28 cellular contexts compared by ENCODE assay signal in the genomic region with DNA sequence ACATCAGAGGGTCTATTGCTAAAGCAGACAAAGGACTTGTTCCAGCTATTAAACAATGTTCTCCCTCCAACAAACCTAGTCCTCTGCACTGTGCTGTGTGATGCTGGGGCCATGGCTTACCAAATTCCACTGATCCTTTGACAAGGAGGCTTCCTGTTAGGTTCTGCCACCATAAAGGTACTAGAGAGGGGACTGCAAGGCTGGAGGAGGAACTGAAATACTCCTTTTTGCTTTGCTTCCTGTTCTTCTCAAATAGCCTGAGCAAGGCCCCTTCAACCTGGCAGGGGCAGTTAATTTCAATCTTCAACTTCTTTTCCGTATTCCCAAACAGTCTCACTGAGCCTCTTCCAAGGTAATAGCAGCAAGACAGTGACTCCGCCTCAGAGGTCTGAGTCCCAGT.
A peak's percentile ranks its signal among the peaks of the same experiment; 100 is the strongest.
DNase-seq lines count a peak whose midpoint lies in the region; ATAC-seq, FAIRE-seq and TF ChIP-seq lines count a peak whose summit lies in the region.
"Had no signal": no experiment of that assay in that cellular context is flagged by ENCODE, and none has a peak within 500 bp of the region (broad histone marks: within the 10 kb centered on the region; RNA-seq: fewer than 3 reads in every experiment).

No MANE protein-coding gene starts in this region.

- H3K36me3 ChIP-seq in kidney (ENCODE audit: control insufficient read depth in 1 of 2, insufficient read depth in 2 of 2, low read length in 2 of 2) (no peaks in the 10 kb centered on the region), mucosa of descending colon (ENCODE audit: low read depth) (no peaks in the 10 kb centered on the region)
- H3K36me3 ChIP-seq: cardiac muscle cell, neutrophil, SJSA1, thyroid gland had no signal

- DNase-seq in kidney: peak; percentile 22
- no peak for DNase-seq in DMS114 treated with DMSO at 0.1 percent for 48 hours (lab: John Stamatoyannopoulos, UW; ENCODE audit: unreplicated experiment)
- DNase-seq in DMS153 (lab: John Stamatoyannopoulos, UW): no peak
- no peak for DNase-seq in mucosa of descending colon
- DNase-seq: activated CD4-positive, alpha-beta T cell treated with anti-CD3 and anti-CD28 coated beads for 48 hours; anterior cingulate cortex; cortex of kidney; NCI-H1105 treated with DMSO at 0.1 percent for 48 hours; NCI-H2081 treated with DMSO at 0.1 percent for 48 hours; NCI-H446 treated with DMSO at 0.1 percent for 48 hours; NK-92 treated with Interleukin-12 subunit alpha and Interleukin-12 subunit beta, amount 100 ng/mL, for 24 hours; psoas muscle; stimulated activated CD4-positive, alpha-beta T cell treated with anti-CD3 and anti-CD28 coated beads, Interleukin-2, amount 100 ng/mL, for 24 hours; stimulated activated naive CD4-positive, alpha-beta T cell; thyroid gland had no signal

- ATAC-seq in GM18870 (IDR thresholded peaks at IDR 0.05; ENCODE audit: unreplicated experiment) (peak; percentile 86), HG02623 (IDR thresholded peaks at IDR 0.05; ENCODE audit: unreplicated experiment) (peak; percentile 50), HG03575 (IDR thresholded peaks at IDR 0.05; ENCODE audit: extremely low read depth, insufficient number of reproducible peaks, low FRiP score, unreplicated experiment) (peak; percentile 62), HG02642 (IDR thresholded peaks at IDR 0.05; ENCODE audit: poor library complexity, unreplicated experiment) (no peak), mucosa of descending colon (no peak)
- ATAC-seq: psoas muscle had no signal

- H3K4me1 ChIP-seq in kidney (ENCODE audit: control insufficient read depth in 1 of 2, insufficient read depth in 1 of 2, low read depth in 1 of 2, low read length in 2 of 2) (no peaks in the 10 kb centered on the region), mucosa of descending colon (ENCODE audit: low read depth) (no peaks in the 10 kb centered on the region)
- H3K4me1 ChIP-seq: psoas muscle, thyroid gland had no signal

- H3K9me3 ChIP-seq in kidney (ENCODE audit: control insufficient read depth in 1 of 2, low read length in 2 of 2) (no peaks in the 10 kb centered on the region), mucosa of descending colon (no peaks in the 10 kb centered on the region)
- H3K9me3 ChIP-seq: neutrophil, psoas muscle, SJSA1, thyroid gland had no signal

- intact Hi-C loops in kidney (cut with DNase I) (no loop called here), mucosa of descending colon (cut with DNase I, micrococcal nuclease) (no loop called here)

- no peak for TF ChIP-seq CTCF in kidney (IDR thresholded peaks at IDR 0.05; ENCODE audit: borderline replicate concordance, extremely low read depth, insufficient read depth)
- no peak for TF ChIP-seq CTCF in mucosa of descending colon (IDR thresholded peaks at IDR 0.05)

- no peak overlapping the region for H3K4me3 ChIP-seq in kidney (ENCODE audit: low read length in 2 of 2)
- no peak overlapping the region for H3K4me3 ChIP-seq in mucosa of descending colon
- H3K4me3 ChIP-seq: cardiac muscle cell, lung, psoas muscle, SJSA1, thyroid gland had no signal

- no peak overlapping the region for H3K27ac ChIP-seq in kidney (ENCODE audit: low read depth in 2 of 2, low read length in 2 of 2)
- H3K27ac ChIP-seq: cardiac muscle cell, neutrophil, psoas muscle, SJSA1, thyroid gland had no signal

- no peak for FAIRE-seq in kidney (lab: Jason Lieb, UNC)
- FAIRE-seq: D721Med, endometrium, HTR-8/SVneo, keratinocyte, RCC 7860 had no signal

- no peak overlapping the region for H3K9ac ChIP-seq in kidney (ENCODE audit: low read length in 2 of 2)

Comparison
In these comparisons a context has a peak if more than half of its experiments do, and no peak if none do; other contexts are left out.
1. ATAC-seq: peak in GM18870 (single experiment), HG02623 (single experiment) and HG03575 (single experiment); none in HG02642 (single experiment) and mucosa of descending colon (single experiment).